Comparison of ENCODE assay signal across 8 cellular contexts in the genomic region with DNA sequence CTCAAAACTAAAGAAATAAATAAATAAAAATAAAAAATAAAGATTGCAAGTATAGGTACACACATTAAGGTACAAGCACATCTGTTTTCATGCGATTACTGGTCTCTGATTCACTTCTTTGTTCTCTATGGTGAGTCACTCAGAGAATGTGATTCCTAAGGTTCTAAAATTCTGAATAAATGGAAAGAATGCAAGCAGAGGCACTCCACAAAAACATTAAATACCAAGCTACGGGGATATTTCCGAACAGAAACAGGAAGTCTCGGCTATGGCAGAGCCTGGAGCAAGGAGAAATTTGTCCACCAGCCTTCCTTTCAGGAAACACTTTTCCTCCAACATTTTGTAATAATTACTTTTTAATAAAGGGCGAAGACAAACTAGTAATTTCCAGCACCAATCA. TPM values are rescaled to one million over a fixed set of nuclear protein-coding genes. Genes with fewer than 3 reads are reported as not detected.
DNase-seq lines count a peak whose midpoint lies in the region; ATAC-seq and TF ChIP-seq lines count a peak whose summit lies in the region.

No MANE protein-coding gene starts in this region.

- POLR2A ChIA-PET in HEK293 (lab: Yijun Ruan, JAX), result no interaction called here

- H3K36me3 ChIP-seq in HEK293 (ENCODE audit: control insufficient read depth in 2 of 2, insufficient read depth in 1 of 2, low read length in 2 of 2), result no peaks in the 10 kb centered on the region
- no peaks in the 10 kb centered on the region for H3K36me3 ChIP-seq in adipocyte (ENCODE audit: control insufficient read depth, insufficient read depth, low read length, severe bottlenecking)
- no peaks in the 10 kb centered on the region for H3K36me3 ChIP-seq in kidney epithelial cell (ENCODE audit: control insufficient read depth, insufficient read depth, low read length)
- H3K36me3 ChIP-seq in thoracic aorta, result no peaks in the 10 kb centered on the region

- peaks cover 11% of the 10 kb centered on the region; the same call in 1 of the 2 replicates for H3K4me1 ChIP-seq in HEK293 (ENCODE audit: control insufficient read depth, insufficient read depth, low read length)
- H3K4me1 ChIP-seq in adipocyte (ENCODE audit: control insufficient read depth, insufficient read depth, low read length), result peaks cover 41% of the 10 kb centered on the region
- H3K4me1 ChIP-seq in thoracic aorta (ENCODE audit: control insufficient read depth in 1 of 2, low read depth in 2 of 2), result peaks cover 50 to 62% of the 10 kb centered on the region in 2 donors

- H3K4me3 ChIP-seq in HEK293 (ENCODE audit: low read depth, low read length), result peak overlapping the region; percentile 78
- peak overlapping the region; percentile 93 for H3K4me3 ChIP-seq in adipocyte (ENCODE audit: low read length)
- peak overlapping the region; percentile 75 for H3K4me3 ChIP-seq in kidney epithelial cell (ENCODE audit: low read depth, low read length)
- H3K4me3 ChIP-seq in thoracic aorta, result peak overlapping the region; percentile 96

- H3K27ac ChIP-seq in HEK293 (ENCODE audit: extremely low read depth, low read depth, low read length) (no peak overlapping the region), thoracic aorta (peak overlapping the region; percentile 91 to 93)

- in situ Hi-C loops in ACHN (cut with HindIII; ENCODE audit: low pct_ligation_motif_present, low pct_unique_long_range_greater_than_20kb, low sequenced_read_pairs), result no loop called here

- H3K9ac ChIP-seq in adipocyte (ENCODE audit: low read length), result peak overlapping the region; percentile 90

- ATAC-seq in thoracic aorta (ENCODE audit: insufficient number of reproducible peaks, low FRiP score, low read depth), result no peak
- no peak for ATAC-seq in left colon

- TF ChIP-seq CTCF in HEK293 (tag by site-specific recombination; IDR thresholded peaks at IDR 0.05) (no peak), kidney epithelial cell (IDR thresholded peaks at IDR 0.05; ENCODE audit: insufficient read depth, low read length, poor library complexity, severe bottlenecking) (no peak), thoracic aorta (IDR thresholded peaks at IDR 0.05) (no peak)

- intact Hi-C loops in posterior cingulate gyrus (cut with DNase I), result no loop called here
- intact Hi-C loops in left colon (cut with DNase I, micrococcal nuclease), result no loop called here

- CTCF ChIA-PET in HEK293 (lab: Yijun Ruan, JAX), result no interaction called here

- H3K9me3 ChIP-seq in HEK293 (ENCODE audit: control insufficient read depth, insufficient read depth, low read depth, low read length), result no peaks in the 10 kb centered on the region
- no peaks in the 10 kb centered on the region for H3K9me3 ChIP-seq in adipocyte (ENCODE audit: control insufficient read depth, low read length)
- no peaks in the 10 kb centered on the region for H3K9me3 ChIP-seq in thoracic aorta

- H3K27me3 ChIP-seq in adipocyte (replicated peaks; ENCODE audit: control insufficient read depth, insufficient read depth, low read length) (no peaks in the 10 kb centered on the region), kidney epithelial cell (ENCODE audit: control insufficient read depth, insufficient read depth, low read length) (no peaks in the 10 kb centered on the region), thoracic aorta (replicated peaks; ENCODE audit: insufficient read depth) (no peaks in the 10 kb centered on the region)

- DNase-seq in ACHN, result peak; percentile 69
- DNase-seq in adipocyte (ENCODE audit: low read depth), result peak; percentile 77
- DNase-seq in kidney epithelial cell (ENCODE audit: low read depth), result peak; percentile 63
- DNase-seq in thoracic aorta (ENCODE audit: low spot score), result no peak
- no peak for DNase-seq in posterior cingulate gyrus
- DNase-seq in left colon, result no peak
- no peak for DNase-seq in putamen (ENCODE audit: low spot score)

TF ChIP-seq in HEK293, 187 proteins besides CTCF, POLR2A, EP300 and RAD21:
- TF ChIP-seq, protein P1, sequence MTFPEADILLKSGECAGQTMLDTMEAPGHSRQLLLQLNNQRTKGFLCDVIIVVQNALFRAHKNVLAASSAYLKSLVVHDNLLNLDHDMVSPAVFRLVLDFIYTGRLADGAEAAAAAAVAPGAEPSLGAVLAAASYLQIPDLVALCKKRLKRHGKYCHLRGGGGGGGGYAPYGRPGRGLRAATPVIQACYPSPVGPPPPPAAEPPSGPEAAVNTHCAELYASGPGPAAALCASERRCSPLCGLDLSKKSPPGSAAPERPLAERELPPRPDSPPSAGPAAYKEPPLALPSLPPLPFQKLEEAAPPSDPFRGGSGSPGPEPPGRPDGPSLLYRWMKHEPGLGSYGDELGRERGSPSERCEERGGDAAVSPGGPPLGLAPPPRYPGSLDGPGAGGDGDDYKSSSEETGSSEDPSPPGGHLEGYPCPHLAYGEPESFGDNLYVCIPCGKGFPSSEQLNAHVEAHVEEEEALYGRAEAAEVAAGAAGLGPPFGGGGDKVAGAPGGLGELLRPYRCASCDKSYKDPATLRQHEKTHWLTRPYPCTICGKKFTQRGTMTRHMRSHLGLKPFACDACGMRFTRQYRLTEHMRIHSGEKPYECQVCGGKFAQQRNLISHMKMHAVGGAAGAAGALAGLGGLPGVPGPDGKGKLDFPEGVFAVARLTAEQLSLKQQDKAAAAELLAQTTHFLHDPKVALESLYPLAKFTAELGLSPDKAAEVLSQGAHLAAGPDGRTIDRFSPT (tag by site-specific recombination; IDR thresholded peaks at IDR 0.05), result no peak
- TF ChIP-seq ZNF24 (tag by site-specific recombination; IDR thresholded peaks at IDR 0.05) (no peak), ZNF404 (tag by site-specific recombination; IDR thresholded peaks at IDR 0.05) (no peak), ZNF112 (tag by site-specific recombination; IDR thresholded peaks at IDR 0.05) (no peak), AEBP2 (tag by site-specific recombination; IDR thresholded peaks at IDR 0.05; ENCODE audit: borderline replicate concordance) (no peak), BCL11B (tag by site-specific recombination; IDR thresholded peaks at IDR 0.05; ENCODE audit: low read depth) (no peak), ZNF777 (tag by site-specific recombination; IDR thresholded peaks at IDR 0.05; ENCODE audit: borderline replicate concordance) (no peak)

RNA-seq across cellular contexts. Expression of gene VOPP1, which starts 1.4 kb away (rescaled TPM):
- total RNA-seq in kidney epithelial cell (115 and 118 TPM in 2 replicates), thoracic aorta (100 to 1,000 TPM in 1 of 2 donors, 10 to 100 TPM in 1; 88.9 to 131 TPM), left colon (10 to 100 TPM; 78.6 to 85.5 TPM)

Comparison
In these comparisons a context has a peak if more than half of its experiments do, and no peak if none do; other contexts are left out.
1. DNase-seq: peak in ACHN (single experiment), adipocyte (single experiment) and kidney epithelial cell (single experiment); none in thoracic aorta (single experiment), posterior cingulate gyrus (0 of 10), left colon (0 of 2) and putamen (single experiment).
2. Peak in every context shown above with its lines, with median percentiles within 50 percentile points of each other: H3K4me3 ChIP-seq.